In the genomic region with DNA sequence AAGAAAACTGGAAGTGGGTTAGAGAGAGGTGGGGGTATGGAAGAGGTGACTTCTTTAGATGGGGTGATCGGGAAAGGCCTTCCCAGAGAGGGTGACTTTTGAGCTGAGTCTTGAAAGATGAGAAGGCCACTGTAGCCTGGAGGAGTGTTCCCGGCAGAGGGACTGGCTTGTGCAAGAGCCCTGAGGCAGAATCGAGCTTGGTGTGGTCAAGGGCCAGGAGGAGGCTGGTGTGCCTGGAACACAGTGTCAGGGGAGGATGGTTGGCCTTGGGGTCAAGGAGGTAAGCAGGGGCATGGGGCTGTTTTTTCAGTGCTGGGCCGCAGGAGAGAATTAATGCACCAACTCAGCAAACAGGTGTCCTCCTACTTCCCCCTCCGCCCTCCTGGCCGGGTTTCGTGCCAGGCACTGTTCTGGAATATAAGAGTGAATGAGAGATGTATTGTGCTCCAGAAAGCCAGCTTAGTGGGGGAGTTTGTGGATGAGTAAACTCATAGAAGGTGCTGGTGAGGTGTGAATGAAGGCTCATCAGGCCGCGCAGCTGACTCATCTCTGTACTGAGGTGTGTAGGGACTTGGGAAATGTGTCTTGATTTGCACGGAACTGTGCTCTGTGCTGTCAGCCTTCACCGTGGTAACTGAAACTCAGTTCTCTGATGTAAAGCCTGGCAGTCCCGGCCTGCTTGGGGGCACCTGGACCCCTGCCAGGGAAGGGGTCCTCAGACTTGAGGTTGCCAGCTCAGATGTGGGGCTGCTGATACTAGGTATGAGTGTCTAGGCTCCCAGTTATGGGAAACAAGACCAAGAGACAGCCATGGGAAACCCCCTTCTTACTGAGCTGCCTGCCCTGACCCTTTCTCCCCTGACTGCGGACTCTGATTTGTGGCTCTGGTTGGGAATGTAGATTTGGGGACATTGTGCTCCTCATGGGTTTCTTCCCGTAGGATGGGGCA, we compare ENCODE assay signal across 8 cellular contexts. TPM values are rescaled to one million over a fixed set of nuclear protein-coding genes. Genes with fewer than 3 reads are reported as not detected.
DNase-seq lines count a peak whose midpoint lies in the region; ATAC-seq and TF ChIP-seq lines count a peak whose summit lies in the region.

No MANE protein-coding gene starts in this region.

- H3K27me3 ChIP-seq in brain microvascular endothelial cell (replicated peaks), result no peaks in the 10 kb centered on the region
- no peaks in the 10 kb centered on the region for H3K27me3 ChIP-seq in heart left ventricle

- in situ Hi-C loops in brain microvascular endothelial cell (cut with HindIII; ENCODE audit: low pct_ligation_motif_present, low sequenced_read_pairs), result no loop called here

- no peak for TF ChIP-seq CTCF in brain microvascular endothelial cell (IDR thresholded peaks at IDR 0.05; ENCODE audit: low read depth, low read length, missing control alignments)
- TF ChIP-seq CTCF in heart left ventricle (IDR thresholded peaks at IDR 0.05), result no peak

- peaks cover 0 to 71% (median 37%) of the 10 kb centered on the region in 12 donors for H3K4me1 ChIP-seq in heart left ventricle

- no peak overlapping the region for H3K4me3 ChIP-seq in brain microvascular endothelial cell (ENCODE audit: low read depth, low read length)
- H3K4me3 ChIP-seq in heart left ventricle, result no peak overlapping the region

- H3K36me3 ChIP-seq in brain microvascular endothelial cell (replicated peaks) (no peaks in the 10 kb centered on the region), heart left ventricle (no peaks in the 10 kb centered on the region)

- TF ChIP-seq POLR2A in GM18505 (IDR thresholded peaks at IDR 0.05; ENCODE audit: borderline replicate concordance, extremely low read depth, insufficient read depth, insufficient read length) (no peak), heart left ventricle (IDR thresholded peaks at IDR 0.05) (no peak)

- 82 to 92% (median 88%) methylated on average over 14 of the region's 14 CpGs for WGBS in heart left ventricle, 4 donors

- peak; percentile 82 for DNase-seq in T1000 (lab: John Stamatoyannopoulos, UW)
- DNase-seq in brain microvascular endothelial cell, result peak; percentile 33
- DNase-seq in stimulated activated CD4-positive, alpha-beta T cell treated with anti-CD3 and anti-CD28 coated beads, Interleukin-4, amount 100 ng/mL, for 1 hour, result peak; percentile 79
- DNase-seq in SW 1271 (lab: John Stamatoyannopoulos, UW), result no peak
- no peak for DNase-seq in heart left ventricle
- no peak for DNase-seq in NCI-H1105 (lab: John Stamatoyannopoulos, UW)

- H3K27ac ChIP-seq in brain microvascular endothelial cell, result peak overlapping the region; percentile 0
- peak overlapping the region in 1 of 12 donors; percentile 21 for H3K27ac ChIP-seq in heart left ventricle

- ATAC-seq in GM18505 (IDR thresholded peaks at IDR 0.05; ENCODE audit: unreplicated experiment) (peak; percentile 72), HG02798 (IDR thresholded peaks at IDR 0.05; ENCODE audit: poor library complexity, unreplicated experiment) (peak; percentile 76), heart left ventricle (no peak)

- no peaks in the 10 kb centered on the region for H3K9me3 ChIP-seq in heart left ventricle

- intact Hi-C loops in heart left ventricle (cut with DNase I), result no loop called here

RNA-seq across cellular contexts. Expression of gene KSR1, which starts 15.3 kb away (rescaled TPM):
- total RNA-seq in heart left ventricle, result 10 to 100 TPM in 3 of 9 donors, 1 to 10 TPM in 6; 6.1 to 31.1 (median 7.5) TPM
- 1 to 10 TPM; 6.3 to 8.0 TPM for polyA plus RNA-seq in heart left ventricle

Comparison
In these comparisons a context has a peak if more than half of its experiments do, and no peak if none do; other contexts are left out.
1. ATAC-seq: peak in GM18505 (single experiment) and HG02798 (single experiment); none in heart left ventricle (0 of 4).
2. DNase-seq: peak in T1000 (single experiment), brain microvascular endothelial cell (single experiment) and stimulated activated CD4-positive, alpha-beta T cell treated with anti-CD3 and anti-CD28 coated beads, Interleukin-4, amount 100 ng/mL, for 1 hour (single experiment); none in SW 1271 (0 of 2), heart left ventricle (0 of 5) and NCI-H1105 (single experiment).